Comparison of ENCODE assay signal across 8 cellular contexts in genomic region chr11:85628771-85629341, GRCh38. TPM values are rescaled to one million over a fixed set of nuclear protein-coding genes. Genes with fewer than 3 reads are reported as not detected.
DNase-seq lines count a peak whose midpoint lies in the region; ATAC-seq and TF ChIP-seq lines count a peak whose summit lies in the region.

No MANE protein-coding gene starts in this region.

- intact Hi-C loops in ovary (cut with DNase I), result loop anchor here in 1 of 4 donors (5.0 kb wide), 1 partner anchor 33 kb away; no protein-coding TSS in a partner anchor

- peaks cover 28% of the 10 kb centered on the region for H3K79me2 ChIP-seq in fibroblast of lung (ENCODE audit: control insufficient read depth, insufficient read depth, low read length)

- H3K9ac ChIP-seq in fibroblast of lung (ENCODE audit: insufficient read depth, low read length), result peak overlapping the region; percentile 57

- H3K27ac ChIP-seq in fibroblast of lung (ENCODE audit: insufficient read depth, low read length) (peak overlapping the region; percentile 75), ovary (peak overlapping the region; percentile 50 to 55)

- 1% methylated on average over 13 of the region's 13 CpGs for WGBS in ovary, 3 donors

- no peaks in the 10 kb centered on the region for H3K27me3 Mint-ChIP-seq in T-helper 1 cell treated with Interleukin-12 subunit alpha and Interleukin-12 subunit beta and Interleukin-4 antibody, amounts not matched to agents 30 μg/mL and 1 μg/mL, for 36 hours (ENCODE audit: low read depth)
- no peaks in the 10 kb centered on the region for H3K27me3 Mint-ChIP-seq in WTC11 (ENCODE audit: low read depth)

- H3K9me3 Mint-ChIP-seq in T-helper 1 cell treated with Interleukin-12 subunit alpha and Interleukin-12 subunit beta and Interleukin-4 antibody, amounts not matched to agents 30 μg/mL and 1 μg/mL, for 36 hours, result no peaks in the 10 kb centered on the region
- H3K9me3 Mint-ChIP-seq in WTC11, result no peaks in the 10 kb centered on the region

- peak overlapping the region; percentile 96 for H3K4me3 Mint-ChIP-seq in T-helper 1 cell treated with Interleukin-12 subunit alpha and Interleukin-12 subunit beta and Interleukin-4 antibody, amounts not matched to agents 30 μg/mL and 1 μg/mL, for 36 hours
- H3K4me3 Mint-ChIP-seq in WTC11, result peak overlapping the region; percentile 100

- no peak for TF ChIP-seq POLR2A in ovary (IDR thresholded peaks at IDR 0.05)

- no peak for TF ChIP-seq CTCF in WTC11 (IDR thresholded peaks at IDR 0.05)
- TF ChIP-seq CTCF in fibroblast of lung (conservative IDR thresholded peaks at IDR 0.05 in 1 of 2, IDR thresholded peaks at IDR 0.05 in 1 of 2; ENCODE audit: low read depth in 1 of 2, low read length in 2 of 2), result no peak
- TF ChIP-seq CTCF in ovary (IDR thresholded peaks at IDR 0.05), result no peak

- peak overlapping the region; percentile 80 for H3K4me2 ChIP-seq in fibroblast of lung (ENCODE audit: extremely low read depth, insufficient read depth, low read length)

- H4K20me1 ChIP-seq in fibroblast of lung (ENCODE audit: control insufficient read depth, extremely low read depth, insufficient read depth, low read length), result no peaks in the 10 kb centered on the region

- no peak for DNase-seq in T-helper 1 cell
- no peak for DNase-seq in WTC11 (ENCODE audit: low spot score)
- peak in 1 of 2 donors; percentile 10 for DNase-seq in fibroblast of lung (ENCODE audit: low read depth in 2 of 2)
- no peak for DNase-seq in ovary
- DNase-seq in NCI-H128 (lab: John Stamatoyannopoulos, UW; ENCODE audit: unreplicated experiment), result no peak

- CTCF ChIA-PET in WTC11 (lab: Charles Lee), result interaction anchor here (0.6 to 2.1 kb wide), 5 partner anchors 20 to 521 kb away, joined by 3 to 12 read pairs (median 5); partner anchors contain the start of gene CCDC83

- no peaks in the 10 kb centered on the region for H3K36me3 ChIP-seq in fibroblast of lung (ENCODE audit: control insufficient read depth, insufficient read depth, low read length)
- no peaks in the 10 kb centered on the region for H3K36me3 ChIP-seq in ovary

- peak overlapping the region; percentile 72 for H2AFZ ChIP-seq in fibroblast of lung (ENCODE audit: low read length)

- TF ChIP-seq EP300 in ovary (IDR thresholded peaks at IDR 0.05), result no peak

- POLR2A ChIA-PET in WTC11 (lab: Charles Lee), result interaction anchor here (0.6 to 2.6 kb wide), 4 partner anchors 19 to 340 kb away, joined by 3 to 14 read pairs (median 9); partner anchors contain the start of genes CREBZF and TMEM126A

- H3K4me3 ChIP-seq in fibroblast of lung (replicated peaks in 1 of 4; ENCODE audit: control extremely low read depth in 1 of 4, insufficient read depth in 1 of 4, low read depth in 3 of 4, low read length in 4 of 4) (peak overlapping the region; percentile 51 to 88 (median 72)), ovary (peak overlapping the region; percentile 85)

- peaks cover 10% of the 10 kb centered on the region for H3K36me3 Mint-ChIP-seq in T-helper 1 cell treated with Interleukin-12 subunit alpha and Interleukin-12 subunit beta and Interleukin-4 antibody, amounts not matched to agents 30 μg/mL and 1 μg/mL, for 36 hours (ENCODE audit: low read depth)
- peaks cover 19% of the 10 kb centered on the region for H3K36me3 Mint-ChIP-seq in WTC11

- peaks cover 29% of the 10 kb centered on the region for H3K4me1 Mint-ChIP-seq in T-helper 1 cell treated with Interleukin-12 subunit alpha and Interleukin-12 subunit beta and Interleukin-4 antibody, amounts not matched to agents 30 μg/mL and 1 μg/mL, for 36 hours (ENCODE audit: low read depth)
- peaks cover 28% of the 10 kb centered on the region for H3K4me1 Mint-ChIP-seq in WTC11

- no peaks in the 10 kb centered on the region for H3K9me3 ChIP-seq in fibroblast of lung (ENCODE audit: control insufficient read depth, insufficient read depth, low read depth, low read length)
- no peaks in the 10 kb centered on the region for H3K9me3 ChIP-seq in ovary

- peak overlapping the region; percentile 91 for H3K27ac Mint-ChIP-seq in T-helper 1 cell treated with Interleukin-12 subunit alpha and Interleukin-12 subunit beta and Interleukin-4 antibody, amounts not matched to agents 30 μg/mL and 1 μg/mL, for 36 hours
- H3K27ac Mint-ChIP-seq in WTC11, result peak overlapping the region; percentile 98

- H3K4me1 ChIP-seq in fibroblast of lung (ENCODE audit: control insufficient read depth, extremely low read depth, insufficient read depth, low read length), result no peaks in the 10 kb centered on the region
- no peaks in the 10 kb centered on the region for H3K4me1 ChIP-seq in ovary (ENCODE audit: insufficient read depth)

- no peaks in the 10 kb centered on the region for H3K27me3 ChIP-seq in fibroblast of lung (ENCODE audit: control insufficient read depth, insufficient read depth, low read length)
- H3K27me3 ChIP-seq in ovary, result no peaks in the 10 kb centered on the region

- ATAC-seq in HG03045 (IDR thresholded peaks at IDR 0.05; ENCODE audit: unreplicated experiment) (peak; percentile 8), WTC11 (no peak), GM21786 (IDR thresholded peaks at IDR 0.05; ENCODE audit: unreplicated experiment) (no peak)

TF ChIP-seq in WTC11, 78 proteins besides CTCF, POLR2A, EP300 and RAD21 (continues in another document):
- TF ChIP-seq NFE2L1 (CRISPR knock-in tag; IDR thresholded peaks at IDR 0.05), result 0 out of 2 replicates have a peak, but pooled peaks have one; percentile 9
- TF ChIP-seq ZNF281 (CRISPR knock-in tag; IDR thresholded peaks at IDR 0.05), result no peak
- TF ChIP-seq TEAD4 (CRISPR knock-in tag; IDR thresholded peaks at IDR 0.05), result no peak
- TF ChIP-seq MXD4 (CRISPR knock-in tag; IDR thresholded peaks at IDR 0.05; ENCODE audit: borderline replicate concordance), result no peak

RNA-seq across cellular contexts. Expression of gene TMEM126B, which starts 0.5 kb away (rescaled TPM):
- total RNA-seq in WTC11 (2021), result 52.8 to 65.8 TPM (median 63.8 TPM) in 3 replicates
- total RNA-seq in fibroblast of lung, result 61.4 and 70.5 TPM in 2 replicates
- 74.4 and 84.5 TPM in 2 replicates for polyA plus RNA-seq in fibroblast of lung
- 66.4 and 68.0 TPM in 2 replicates for polyA plus RNA-seq in fibroblast of lung (2012)
- polyA minus RNA-seq in fibroblast of lung (ENCODE audit: low replicate concordance), result 0.52 and 1.4 TPM in 2 replicates
- total RNA-seq in ovary, result 10 to 100 TPM; 29.5 to 54.0 (median 42.8) TPM
- 10 to 100 TPM; 34.8 to 53.7 TPM for polyA plus RNA-seq in ovary

RNA-seq across cellular contexts. Expression of gene DLG2, which starts 1.7 kb away (rescaled TPM):
- 12.9 to 17.5 TPM (median 15.2 TPM) in 3 replicates for total RNA-seq in WTC11 (2021)
- 2.1 and 2.3 TPM in 2 replicates for total RNA-seq in fibroblast of lung
- 0.54 and 0.77 TPM in 2 replicates for polyA plus RNA-seq in fibroblast of lung
- 0.44 and 0.55 TPM in 2 replicates for polyA plus RNA-seq in fibroblast of lung (2012)
- 1.3 TPM in 1 of 2 replicates, not detected in the other for polyA minus RNA-seq in fibroblast of lung (ENCODE audit: low replicate concordance)
- total RNA-seq in ovary, result 10 to 100 TPM in 6 of 7 donors, 1 to 10 TPM in 1; 9.9 to 20.7 (median 13.6) TPM
- polyA plus RNA-seq in ovary, result 1 to 10 TPM; 2.5 to 9.2 TPM

RNA-seq across cellular contexts. Expression of gene TMEM126A, which starts 18.9 kb away (rescaled TPM):
- total RNA-seq in WTC11 (2021) (34.6 to 37.2 TPM (median 36.9 TPM) in 3 replicates), fibroblast of lung (36.0 and 36.7 TPM in 2 replicates), ovary (10 to 100 TPM; 16.9 to 26.3 (median 21.3) TPM)
- polyA plus RNA-seq in fibroblast of lung (63.9 and 76.6 TPM in 2 replicates), ovary (10 to 100 TPM; 27.1 to 31.5 TPM)
- 68.7 and 71.2 TPM in 2 replicates for polyA plus RNA-seq in fibroblast of lung (2012)
- polyA minus RNA-seq in fibroblast of lung (ENCODE audit: low replicate concordance), result 15.1 and 22.4 TPM in 2 replicates

RNA-seq across cellular contexts. Expression of gene CREBZF, which starts 36.1 kb away (rescaled TPM):
- total RNA-seq in WTC11 (2021) (46.9 to 54.6 TPM (median 48.6 TPM) in 3 replicates), fibroblast of lung (40.3 and 41.1 TPM in 2 replicates), ovary (10 to 100 TPM; 44.7 to 80.8 (median 55.7) TPM)
- polyA plus RNA-seq in fibroblast of lung (12.6 and 20.5 TPM in 2 replicates), ovary (10 to 100 TPM; 36.4 to 53.6 TPM)
- polyA plus RNA-seq in fibroblast of lung (2012), result 10.8 and 13.0 TPM in 2 replicates
- 0.98 and 1.7 TPM in 2 replicates for polyA minus RNA-seq in fibroblast of lung (ENCODE audit: low replicate concordance)

RNA-seq across cellular contexts. Expression of gene CCDC89, which starts 57.1 kb away (rescaled TPM):
- total RNA-seq in WTC11 (2021), result not detected in 3 replicates
- total RNA-seq in fibroblast of lung, result 2.8 and 4.1 TPM in 2 replicates
- polyA plus RNA-seq in fibroblast of lung, result 2.3 and 2.9 TPM in 2 replicates
- 1.5 and 2.3 TPM in 2 replicates for polyA plus RNA-seq in fibroblast of lung (2012)
- polyA minus RNA-seq in fibroblast of lung (ENCODE audit: low replicate concordance), result 0.30 TPM in 1 of 2 replicates, not detected in the other
- total RNA-seq in ovary, result 1 to 10 TPM; 3.2 to 5.9 (median 5.3) TPM
- polyA plus RNA-seq in ovary, result 1 to 10 TPM; 2.8 to 3.2 TPM
